Comparison of ENCODE assay signal across 18 cellular contexts in genomic region chr6:124148225-124148624, GRCh38.
DNase-seq lines count a peak whose midpoint lies in the region; ATAC-seq and FAIRE-seq lines count a peak whose summit lies in the region.
"Had no signal": no experiment of that assay in that cellular context is flagged by ENCODE, and none has a peak within 500 bp of the region (broad histone marks: within the 10 kb centered on the region; RNA-seq: fewer than 3 reads in every experiment).

No MANE protein-coding gene starts in this region.

- H3K4me3 ChIP-seq in small intestine (ENCODE audit: low read depth in 1 of 2, low read length in 2 of 2) (no peak overlapping the region), SJCRH30 (no peak overlapping the region)
- H3K4me3 ChIP-seq: HAP-1 had no signal

- WGBS in small intestine, 3 donors, result 30 to 53% (median 51%) methylated on average over 2 of the region's 2 CpGs

- H3K4me1 ChIP-seq in small intestine (ENCODE audit: control insufficient read depth in 2 of 2, insufficient read depth in 1 of 2, low read depth in 1 of 2, low read length in 1 of 2) (no peaks in the 10 kb centered on the region), SJCRH30 (no peaks in the 10 kb centered on the region)
- H3K4me1 ChIP-seq: HAP-1 had no signal

- H3K27ac ChIP-seq in small intestine (ENCODE audit: low read depth in 1 of 2, low read length in 1 of 2) (no peak overlapping the region), SJCRH30 (no peak overlapping the region)

- FAIRE-seq in frontal cortex (lab: Jason Lieb, UNC) (peak; percentile 61), small intestine (lab: Jason Lieb, UNC) (peak; percentile 93)
- FAIRE-seq: GM12891, GM18507, H54 had no signal

- H3K36me3 ChIP-seq in small intestine (ENCODE audit: control insufficient read depth in 2 of 2, insufficient read depth in 2 of 2, low read length in 2 of 2) (no peaks in the 10 kb centered on the region), SJCRH30 (no peaks in the 10 kb centered on the region)
- H3K36me3 ChIP-seq: HAP-1 had no signal

- no peak for ATAC-seq in GM19467 (IDR thresholded peaks at IDR 0.05; ENCODE audit: unreplicated experiment)

- DNase-seq in HuH-7 (ENCODE audit: low spot score) (peak; percentile 26), frontal cortex (ENCODE audit: low spot score in 2 of 2) (no peak), small intestine (no peak), SJCRH30 (no peak)
- no peak for DNase-seq in stimulated activated naive CD4-positive, alpha-beta T cell (lab: John Stamatoyannopoulos, UW)
- DNase-seq: C1 segment of cervical spinal cord; Calu3; CD4-positive, alpha-beta memory T cell; COR-L47; DMS53; DMS79 treated with DMSO at 0.1 percent for 48 hours; GF-D8; GOT3 had no signal

- H3K27me3 ChIP-seq in small intestine (ENCODE audit: control insufficient read depth in 2 of 2, insufficient read depth in 2 of 2, low read length in 2 of 2) (no peaks in the 10 kb centered on the region), SJCRH30 (no peaks in the 10 kb centered on the region)

- H3K9me3 ChIP-seq in small intestine (ENCODE audit: control insufficient read depth, low read depth), result no peaks in the 10 kb centered on the region
- H3K9me3 ChIP-seq in SJCRH30 (replicated peaks), result no peaks in the 10 kb centered on the region
- H3K9me3 ChIP-seq: HAP-1 had no signal
